8 cellular contexts compared by ENCODE assay signal in the genomic region with DNA sequence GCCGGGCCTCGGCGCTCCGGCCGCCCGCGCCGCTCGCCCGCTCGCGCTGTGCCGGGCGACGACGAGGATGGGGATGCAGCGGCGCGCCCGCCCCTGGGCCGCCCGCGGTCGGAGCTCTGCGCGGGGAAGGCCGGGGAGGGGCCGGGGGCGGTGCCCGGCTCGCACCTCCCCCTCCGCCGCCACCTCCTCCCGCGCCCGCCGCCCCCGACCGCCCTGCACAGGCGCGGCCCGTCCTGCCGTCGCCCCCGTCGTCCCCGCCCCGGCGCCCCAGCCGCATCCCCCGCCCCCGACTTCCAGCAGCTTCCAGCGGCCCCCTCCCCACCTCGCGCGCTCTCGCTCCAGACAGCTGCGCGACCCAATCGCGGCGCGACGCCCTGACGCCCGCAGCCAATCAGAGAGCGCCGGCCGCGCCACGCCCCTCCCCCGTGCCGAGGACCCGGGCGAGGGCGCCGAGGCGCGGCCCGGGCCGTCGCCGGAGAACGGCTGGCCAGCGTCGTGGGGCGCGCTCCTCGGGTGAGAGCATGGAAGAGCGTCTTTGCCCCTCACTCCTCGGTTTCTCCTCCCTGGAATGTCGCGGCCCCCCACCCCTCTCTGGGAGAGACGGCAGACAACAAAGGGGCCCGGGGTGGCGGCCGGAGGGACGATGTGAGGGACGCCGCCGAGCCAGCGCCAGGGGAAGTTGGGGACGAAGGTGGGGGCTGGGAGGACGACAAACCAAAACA. TPM values are rescaled to one million over a fixed set of nuclear protein-coding genes. Genes with fewer than 3 reads are reported as not detected.
DNase-seq lines count a peak whose midpoint lies in the region.

A gene with protein sequence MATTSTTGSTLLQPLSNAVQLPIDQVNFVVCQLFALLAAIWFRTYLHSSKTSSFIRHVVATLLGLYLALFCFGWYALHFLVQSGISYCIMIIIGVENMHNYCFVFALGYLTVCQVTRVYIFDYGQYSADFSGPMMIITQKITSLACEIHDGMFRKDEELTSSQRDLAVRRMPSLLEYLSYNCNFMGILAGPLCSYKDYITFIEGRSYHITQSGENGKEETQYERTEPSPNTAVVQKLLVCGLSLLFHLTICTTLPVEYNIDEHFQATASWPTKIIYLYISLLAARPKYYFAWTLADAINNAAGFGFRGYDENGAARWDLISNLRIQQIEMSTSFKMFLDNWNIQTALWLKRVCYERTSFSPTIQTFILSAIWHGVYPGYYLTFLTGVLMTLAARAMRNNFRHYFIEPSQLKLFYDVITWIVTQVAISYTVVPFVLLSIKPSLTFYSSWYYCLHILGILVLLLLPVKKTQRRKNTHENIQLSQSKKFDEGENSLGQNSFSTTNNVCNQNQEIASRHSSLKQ (minus strand): TSS at position 69 of the 722 bp plus-strand sequence. CDS start 70 bp downstream, outside the sequence.

- H3K36me3 ChIP-seq in MG63 = no peaks in the 10 kb centered on the region

- H3K27me3 ChIP-seq in MG63 = no peaks in the 10 kb centered on the region

- no peaks in the 10 kb centered on the region for H3K9me3 ChIP-seq in MG63

- DNase-seq in EH (ENCODE audit: low read depth) = peak; percentile 91
- peak; percentile 81 for DNase-seq in H4 (ENCODE audit: low spot score)
- peak; percentile 92 for DNase-seq in MG63
- peak; percentile 87 for DNase-seq in SK-N-DZ (ENCODE audit: low spot score)
- DNase-seq in activated naive CD4-positive, alpha-beta T cell treated with anti-CD3 and anti-CD28 coated beads, Interleukin-2, amount 50 U/mL, for 16 hours = peak; percentile 78
- DNase-seq in globus pallidus (ENCODE audit: low spot score) = peak; percentile 93
- DNase-seq in nucleus accumbens (lab: John Stamatoyannopoulos, UW) = peak; percentile 15 to 95 (median 88)
- DNase-seq in superior temporal gyrus (ENCODE audit: extremely low spot score) = peak; percentile 85

- peak within 1 kb of the TSS; percentile 70 for H3K4me3 ChIP-seq in MG63

RNA-seq across cellular contexts. Expression of the gene that starts here (rescaled TPM):
- total RNA-seq in H4 (2014; rRNA removed; shearing (Covaris generic)) = 21.3 and 26.9 TPM in 2 replicates
- 40.0 and 67.9 TPM in 2 replicates for total RNA-seq in MG63 (2014; rRNA removed; shearing (Covaris generic); ENCODE audit: low replicate concordance)
- 36.1 and 48.1 TPM in 2 replicates for polyA plus RNA-seq in SK-N-DZ (2014; cell fraction: cytosol; rRNA removed)
- polyA plus RNA-seq in SK-N-DZ (2014; cell fraction: nucleus; rRNA removed) = 92.7 and 95.5 TPM in 2 replicates

Comparison
In these comparisons a context has a peak if more than half of its experiments do, and no peak if none do; other contexts are left out.
1. Peak in every context shown above with its lines: DNase-seq and H3K4me3 ChIP-seq.